In the genomic region with DNA sequence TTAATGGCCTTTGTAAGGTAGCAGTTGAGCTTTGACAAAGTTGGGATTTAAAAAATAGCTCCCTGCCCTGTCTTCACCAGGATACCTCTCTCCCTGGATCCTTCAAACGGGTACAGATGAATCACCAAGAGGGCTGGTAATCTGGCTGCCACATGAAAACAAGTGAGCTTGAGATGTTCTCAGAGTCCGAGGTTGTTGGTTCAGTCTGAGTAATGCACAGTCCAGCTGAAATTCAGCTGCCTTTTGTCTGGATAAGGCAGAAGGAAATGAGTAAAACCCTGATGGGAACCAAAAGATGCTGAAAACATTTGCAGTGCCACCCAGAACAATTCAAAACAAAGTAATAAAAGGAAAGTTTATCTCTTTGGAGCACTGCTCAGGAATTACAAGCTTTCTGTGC, we compare ENCODE assay signal across 9 cellular contexts.
A peak's percentile ranks its signal among the peaks of the same experiment; 100 is the strongest.
DNase-seq lines count a peak whose midpoint lies in the region; ATAC-seq and TF ChIP-seq lines count a peak whose summit lies in the region.
"Had no signal": no experiment of that assay in that cellular context is flagged by ENCODE, and none has a peak within 500 bp of the region (broad histone marks: within the 10 kb centered on the region; RNA-seq: fewer than 3 reads in every experiment).

No MANE protein-coding gene starts in this region.

- H3K27me3 ChIP-seq in brain microvascular endothelial cell (replicated peaks) (no peaks in the 10 kb centered on the region), kidney epithelial cell (ENCODE audit: control insufficient read depth, insufficient read depth, low read length) (no peaks in the 10 kb centered on the region), thoracic aorta (replicated peaks; ENCODE audit: insufficient read depth) (no peaks in the 10 kb centered on the region)

- H3K9me3 ChIP-seq in thoracic aorta, result no peaks in the 10 kb centered on the region

- DNase-seq in HFF-Myc (ENCODE audit: extremely low read depth, low read depth) (peak; percentile 90), brain microvascular endothelial cell (peak; percentile 98), kidney epithelial cell (ENCODE audit: low read depth) (peak; percentile 94), thoracic aorta (ENCODE audit: low spot score) (peak; percentile 41), middle frontal gyrus (ENCODE audit: extremely low spot score, low spot score) (no peak)
- DNase-seq: NCI-H1092 had no signal

- in situ Hi-C loops in brain microvascular endothelial cell (cut with HindIII; ENCODE audit: low pct_ligation_motif_present, low sequenced_read_pairs), result no loop called here

- ATAC-seq in thoracic aorta (ENCODE audit: insufficient number of reproducible peaks, low FRiP score, low read depth) (peak; percentile 85), HG02678 (IDR thresholded peaks at IDR 0.05; ENCODE audit: unreplicated experiment) (no peak), GM19463 (IDR thresholded peaks at IDR 0.05; ENCODE audit: unreplicated experiment) (no peak), GM18907 (IDR thresholded peaks at IDR 0.05; ENCODE audit: unreplicated experiment) (no peak)

- H3K36me3 ChIP-seq in brain microvascular endothelial cell (replicated peaks) (no peaks in the 10 kb centered on the region), kidney epithelial cell (ENCODE audit: control insufficient read depth, insufficient read depth, low read length) (no peaks in the 10 kb centered on the region), thoracic aorta (no peaks in the 10 kb centered on the region)

- H3K4me3 ChIP-seq in HFF-Myc (replicated peaks; ENCODE audit: low read depth, low read length) (peak overlapping the region; percentile 2), brain microvascular endothelial cell (ENCODE audit: low read depth, low read length) (no peak overlapping the region), kidney epithelial cell (ENCODE audit: low read depth, low read length) (no peak overlapping the region), thoracic aorta (peak overlapping the region; percentile 55)

- peak overlapping the region; percentile 99 for H3K27ac ChIP-seq in brain microvascular endothelial cell
- peak overlapping the region; percentile 86 to 91 for H3K27ac ChIP-seq in thoracic aorta

- TF ChIP-seq CTCF in HFF-Myc (IDR thresholded peaks at IDR 0.05; ENCODE audit: low read depth, low read length, missing control alignments) (no peak), brain microvascular endothelial cell (IDR thresholded peaks at IDR 0.05; ENCODE audit: low read depth, low read length, missing control alignments) (no peak), kidney epithelial cell (IDR thresholded peaks at IDR 0.05; ENCODE audit: insufficient read depth, low read length, poor library complexity, severe bottlenecking) (no peak), thoracic aorta (IDR thresholded peaks at IDR 0.05) (no peak)

- peaks cover 29 to 56% of the 10 kb centered on the region in 2 donors for H3K4me1 ChIP-seq in thoracic aorta (ENCODE audit: control insufficient read depth in 1 of 2, low read depth in 2 of 2)

Comparison
In these comparisons a context has a peak if more than half of its experiments do, and no peak if none do; other contexts are left out.
1. H3K4me3 ChIP-seq: peak in HFF-Myc (single experiment) and thoracic aorta (single experiment); none in brain microvascular endothelial cell (single experiment) and kidney epithelial cell (single experiment).